In genomic region chr7:20783716-20784310, GRCh38 we compare ENCODE assay signal across 8 cellular contexts. TPM values are rescaled to one million over a fixed set of nuclear protein-coding genes. Genes with fewer than 3 reads are reported as not detected.
DNase-seq lines count a peak whose midpoint lies in the region; ATAC-seq and TF ChIP-seq lines count a peak whose summit lies in the region.

No MANE protein-coding gene starts in this region.

- no peak overlapping the region for H3K27ac ChIP-seq in CD8-positive, alpha-beta T cell (ENCODE audit: low read depth, low read length)
- H3K27ac ChIP-seq in mucosa of rectum (ENCODE audit: low read depth in 2 of 2, low read length in 2 of 2), result no peak overlapping the region

- H3K27me3 Mint-ChIP-seq in CD8-positive, alpha-beta T cell (ENCODE audit: low read depth), result peaks cover 78% of the 10 kb centered on the region
- H3K27me3 Mint-ChIP-seq in chondrocyte (ENCODE audit: low read depth), result peaks cover 77% of the 10 kb centered on the region

- no peak for DNase-seq in CD8-positive, alpha-beta T cell
- DNase-seq in chondrocyte (ENCODE audit: low spot score) (no peak), UCSD-AML1 (lab: John Stamatoyannopoulos, UW; ENCODE audit: unreplicated experiment) (no peak), H4 (ENCODE audit: low spot score) (no peak)

- peaks cover 33% of the 10 kb centered on the region for H3K27me3 ChIP-seq in CD8-positive, alpha-beta T cell (ENCODE audit: insufficient read depth, low read length)
- H3K27me3 ChIP-seq in mucosa of rectum (ENCODE audit: control insufficient read depth in 2 of 2, insufficient read depth in 2 of 2, low read length in 2 of 2), result peaks cover 73 to 80% of the 10 kb centered on the region in 2 donors

- peaks cover 2% of the 10 kb centered on the region for H3K9me3 Mint-ChIP-seq in CD8-positive, alpha-beta T cell
- H3K9me3 Mint-ChIP-seq in chondrocyte (ENCODE audit: low read depth), result no peaks in the 10 kb centered on the region

- H3K4me1 ChIP-seq in CD8-positive, alpha-beta T cell (ENCODE audit: insufficient read depth, low read length), result peaks cover 17% of the 10 kb centered on the region
- peaks cover 5 to 6% of the 10 kb centered on the region in 2 donors for H3K4me1 ChIP-seq in mucosa of rectum (ENCODE audit: control insufficient read depth in 2 of 2, insufficient read depth in 2 of 2, low read length in 2 of 2)

- H3K27ac Mint-ChIP-seq in CD8-positive, alpha-beta T cell, result no peak overlapping the region
- H3K27ac Mint-ChIP-seq in chondrocyte (ENCODE audit: unreplicated experiment), result no peak overlapping the region

- no peak for ATAC-seq in CD8-positive, alpha-beta T cell
- peak; percentile 62 for ATAC-seq in HG02798 (IDR thresholded peaks at IDR 0.05; ENCODE audit: poor library complexity, unreplicated experiment)
- ATAC-seq in activated CD4-positive, CD25-positive, alpha-beta regulatory T cell treated with anti-CD3 and anti-CD28 coated beads, Interleukin-2, amount 50 U/mL, for 24 hours, result no peak
- ATAC-seq in GM19035 (IDR thresholded peaks at IDR 0.05; ENCODE audit: unreplicated experiment), result no peak

- H3K4me3 Mint-ChIP-seq in CD8-positive, alpha-beta T cell, result peak overlapping the region; percentile 63
- H3K4me3 Mint-ChIP-seq in chondrocyte (ENCODE audit: unreplicated experiment), result peak overlapping the region; percentile 65

- H3K36me3 Mint-ChIP-seq in CD8-positive, alpha-beta T cell, result no peaks in the 10 kb centered on the region
- peaks cover 2% of the 10 kb centered on the region for H3K36me3 Mint-ChIP-seq in chondrocyte (ENCODE audit: low read depth)

- H3K4me3 ChIP-seq in CD8-positive, alpha-beta T cell (ENCODE audit: low read depth, low read length), result no peak overlapping the region
- H3K4me3 ChIP-seq in mucosa of rectum (ENCODE audit: low read length in 2 of 2), result peak overlapping the region; percentile 29 to 44

- H3K36me3 ChIP-seq in CD8-positive, alpha-beta T cell (ENCODE audit: insufficient read depth, low read length), result no peaks in the 10 kb centered on the region
- no peaks in the 10 kb centered on the region for H3K36me3 ChIP-seq in mucosa of rectum (ENCODE audit: control insufficient read depth in 2 of 2, insufficient read depth in 2 of 2, low read length in 2 of 2)

- H3K4me1 Mint-ChIP-seq in CD8-positive, alpha-beta T cell (ENCODE audit: low read depth), result peaks cover 19% of the 10 kb centered on the region
- H3K4me1 Mint-ChIP-seq in chondrocyte (ENCODE audit: low read depth), result peaks cover 27% of the 10 kb centered on the region

- intact Hi-C loops in CD8-positive, alpha-beta T cell (cut with DNase I, micrococcal nuclease), result no loop called here

- CTCF ChIA-PET in CD8-positive, alpha-beta T cell (lab: Charles Lee), result no interaction called here

- TF ChIP-seq CTCF in CD8-positive, alpha-beta T cell (IDR thresholded peaks at IDR 0.05), result no peak
- TF ChIP-seq CTCF in chondrocyte (IDR thresholded peaks at IDR 0.05), result peak; percentile 41

- no peak overlapping the region for H3K9ac ChIP-seq in mucosa of rectum (ENCODE audit: low read depth in 1 of 2, low read length in 2 of 2)

- no peaks in the 10 kb centered on the region for H3K9me3 ChIP-seq in CD8-positive, alpha-beta T cell (ENCODE audit: low read length)
- H3K9me3 ChIP-seq in mucosa of rectum (ENCODE audit: control insufficient read depth in 2 of 2, low read length in 2 of 2), result no peaks in the 10 kb centered on the region

- POLR2A ChIA-PET in CD8-positive, alpha-beta T cell (lab: Charles Lee), result no interaction called here

RNA-seq across cellular contexts. Expression of gene SP8, which starts 2.9 kb away (rescaled TPM):
- not detected for total RNA-seq in CD8-positive, alpha-beta T cell
- not detected in 3 replicates for total RNA-seq in chondrocyte
- total RNA-seq in H4 (2014; rRNA removed; shearing (Covaris generic)), result 0.08 and 0.64 TPM in 2 replicates
